In the genomic region with DNA sequence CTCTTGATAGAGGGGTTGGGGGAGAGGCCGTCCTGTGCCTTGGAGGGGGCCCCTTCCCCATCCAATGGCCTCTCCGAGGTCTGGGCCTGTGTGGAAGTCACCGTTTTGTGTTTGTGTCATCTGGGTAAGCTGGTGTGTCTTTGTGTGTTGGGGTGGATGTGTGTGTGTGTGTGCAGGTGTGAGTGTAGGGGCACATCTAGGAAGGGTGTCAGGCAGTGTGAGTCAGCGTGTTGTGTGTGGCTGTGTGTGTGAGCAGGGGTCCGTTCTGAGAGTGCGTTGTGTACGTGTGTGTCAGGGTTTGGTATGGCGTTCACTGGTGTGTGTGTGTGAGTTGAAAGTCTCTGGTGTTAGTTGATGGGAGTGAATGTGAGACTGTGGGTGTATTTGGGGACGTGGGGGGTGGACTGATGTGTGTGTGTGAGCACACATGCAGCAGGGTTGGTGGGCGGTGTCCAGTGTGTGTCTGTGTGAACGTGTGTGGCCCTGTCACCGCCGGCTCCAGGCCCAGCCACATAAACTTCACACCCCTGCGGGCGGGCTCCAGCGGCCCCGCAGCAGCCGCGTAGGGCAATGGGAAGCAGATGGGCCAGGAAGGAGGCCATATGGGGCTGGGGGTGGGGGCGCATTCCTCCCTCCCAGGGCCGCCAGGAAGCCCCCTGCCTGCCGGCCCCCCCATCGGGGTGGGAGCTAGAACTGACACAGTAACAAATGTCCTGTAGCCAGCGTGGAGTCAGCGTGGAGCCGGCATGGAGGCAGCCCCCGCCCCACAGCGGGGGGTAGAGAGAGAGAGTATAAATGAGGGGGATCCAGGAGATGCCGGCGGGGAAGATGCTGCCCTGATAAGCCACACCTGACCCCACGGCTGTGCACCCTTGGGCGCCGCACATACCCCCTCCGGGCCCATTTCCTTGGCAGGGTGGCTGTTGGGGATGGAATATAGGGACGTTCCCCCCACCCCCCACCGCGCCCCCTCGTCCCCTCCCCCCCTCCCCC, we compare ENCODE assay signal across 1 cellular context.
TF ChIP-seq lines count a peak whose summit lies in the region.

No MANE protein-coding gene starts in this region.

TF ChIP-seq in GM23338, 12 proteins besides CTCF, POLR2A, EP300 and RAD21 (continued from another document):
- TF ChIP-seq, protein P1, sequence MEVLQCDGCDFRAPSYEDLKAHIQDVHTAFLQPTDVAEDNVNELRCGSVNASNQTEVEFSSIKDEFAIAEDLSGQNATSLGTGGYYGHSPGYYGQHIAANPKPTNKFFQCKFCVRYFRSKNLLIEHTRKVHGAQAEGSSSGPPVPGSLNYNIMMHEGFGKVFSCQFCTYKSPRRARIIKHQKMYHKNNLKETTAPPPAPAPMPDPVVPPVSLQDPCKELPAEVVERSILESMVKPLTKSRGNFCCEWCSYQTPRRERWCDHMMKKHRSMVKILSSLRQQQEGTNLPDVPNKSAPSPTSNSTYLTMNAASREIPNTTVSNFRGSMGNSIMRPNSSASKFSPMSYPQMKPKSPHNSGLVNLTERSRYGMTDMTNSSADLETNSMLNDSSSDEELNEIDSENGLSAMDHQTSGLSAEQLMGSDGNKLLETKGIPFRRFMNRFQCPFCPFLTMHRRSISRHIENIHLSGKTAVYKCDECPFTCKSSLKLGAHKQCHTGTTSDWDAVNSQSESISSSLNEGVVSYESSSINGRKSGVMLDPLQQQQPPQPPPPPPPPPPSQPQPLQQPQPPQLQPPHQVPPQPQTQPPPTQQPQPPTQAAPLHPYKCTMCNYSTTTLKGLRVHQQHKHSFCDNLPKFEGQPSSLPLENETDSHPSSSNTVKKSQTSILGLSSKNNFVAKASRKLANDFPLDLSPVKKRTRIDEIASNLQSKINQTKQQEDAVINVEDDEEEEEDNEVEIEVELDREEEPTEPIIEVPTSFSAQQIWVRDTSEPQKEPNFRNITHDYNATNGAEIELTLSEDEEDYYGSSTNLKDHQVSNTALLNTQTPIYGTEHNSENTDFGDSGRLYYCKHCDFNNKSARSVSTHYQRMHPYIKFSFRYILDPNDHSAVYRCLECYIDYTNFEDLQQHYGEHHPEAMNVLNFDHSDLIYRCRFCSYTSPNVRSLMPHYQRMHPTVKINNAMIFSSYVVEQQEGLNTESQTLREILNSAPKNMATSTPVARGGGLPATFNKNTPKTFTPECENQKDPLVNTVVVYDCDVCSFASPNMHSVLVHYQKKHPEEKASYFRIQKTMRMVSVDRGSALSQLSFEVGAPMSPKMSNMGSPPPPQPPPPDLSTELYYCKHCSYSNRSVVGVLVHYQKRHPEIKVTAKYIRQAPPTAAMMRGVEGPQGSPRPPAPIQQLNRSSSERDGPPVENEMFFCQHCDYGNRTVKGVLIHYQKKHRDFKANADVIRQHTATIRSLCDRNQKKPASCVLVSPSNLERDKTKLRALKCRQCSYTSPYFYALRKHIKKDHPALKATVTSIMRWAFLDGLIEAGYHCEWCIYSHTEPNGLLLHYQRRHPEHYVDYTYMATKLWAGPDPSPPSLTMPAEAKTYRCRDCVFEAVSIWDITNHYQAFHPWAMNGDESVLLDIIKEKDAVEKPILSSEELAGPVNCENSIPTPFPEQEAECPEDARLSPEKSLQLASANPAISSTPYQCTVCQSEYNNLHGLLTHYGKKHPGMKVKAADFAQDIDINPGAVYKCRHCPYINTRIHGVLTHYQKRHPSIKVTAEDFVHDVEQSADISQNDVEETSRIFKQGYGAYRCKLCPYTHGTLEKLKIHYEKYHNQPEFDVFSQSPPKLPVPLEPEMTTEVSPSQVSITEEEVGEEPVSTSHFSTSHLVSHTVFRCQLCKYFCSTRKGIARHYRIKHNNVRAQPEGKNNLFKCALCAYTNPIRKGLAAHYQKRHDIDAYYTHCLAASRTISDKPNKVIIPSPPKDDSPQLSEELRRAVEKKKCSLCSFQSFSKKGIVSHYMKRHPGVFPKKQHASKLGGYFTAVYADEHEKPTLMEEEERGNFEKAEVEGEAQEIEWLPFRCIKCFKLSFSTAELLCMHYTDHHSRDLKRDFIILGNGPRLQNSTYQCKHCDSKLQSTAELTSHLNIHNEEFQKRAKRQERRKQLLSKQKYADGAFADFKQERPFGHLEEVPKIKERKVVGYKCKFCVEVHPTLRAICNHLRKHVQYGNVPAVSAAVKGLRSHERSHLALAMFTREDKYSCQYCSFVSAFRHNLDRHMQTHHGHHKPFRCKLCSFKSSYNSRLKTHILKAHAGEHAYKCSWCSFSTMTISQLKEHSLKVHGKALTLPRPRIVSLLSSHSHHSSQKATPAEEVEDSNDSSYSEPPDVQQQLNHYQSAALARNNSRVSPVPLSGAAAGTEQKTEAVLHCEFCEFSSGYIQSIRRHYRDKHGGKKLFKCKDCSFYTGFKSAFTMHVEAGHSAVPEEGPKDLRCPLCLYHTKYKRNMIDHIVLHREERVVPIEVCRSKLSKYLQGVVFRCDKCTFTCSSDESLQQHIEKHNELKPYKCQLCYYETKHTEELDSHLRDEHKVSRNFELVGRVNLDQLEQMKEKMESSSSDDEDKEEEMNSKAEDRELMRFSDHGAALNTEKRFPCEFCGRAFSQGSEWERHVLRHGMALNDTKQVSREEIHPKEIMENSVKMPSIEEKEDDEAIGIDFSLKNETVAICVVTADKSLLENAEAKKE (CRISPR knock-in tag; IDR thresholded peaks at IDR 0.05) = no peak
- TF ChIP-seq ZNF331 (CRISPR knock-in tag; IDR thresholded peaks at IDR 0.05; ENCODE audit: low read depth) = no peak
- TF ChIP-seq, protein P2, sequence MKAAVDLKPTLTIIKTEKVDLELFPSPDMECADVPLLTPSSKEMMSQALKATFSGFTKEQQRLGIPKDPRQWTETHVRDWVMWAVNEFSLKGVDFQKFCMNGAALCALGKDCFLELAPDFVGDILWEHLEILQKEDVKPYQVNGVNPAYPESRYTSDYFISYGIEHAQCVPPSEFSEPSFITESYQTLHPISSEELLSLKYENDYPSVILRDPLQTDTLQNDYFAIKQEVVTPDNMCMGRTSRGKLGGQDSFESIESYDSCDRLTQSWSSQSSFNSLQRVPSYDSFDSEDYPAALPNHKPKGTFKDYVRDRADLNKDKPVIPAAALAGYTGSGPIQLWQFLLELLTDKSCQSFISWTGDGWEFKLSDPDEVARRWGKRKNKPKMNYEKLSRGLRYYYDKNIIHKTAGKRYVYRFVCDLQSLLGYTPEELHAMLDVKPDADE (IDR thresholded peaks at IDR 0.05) = no peak
